Comparison of ENCODE assay signal across 19 cellular contexts in genomic region chr6:24501374-24501773, GRCh38. TPM values are rescaled to one million over a fixed set of nuclear protein-coding genes. Genes with fewer than 3 reads are reported as not detected.
"Had no signal": no experiment of that assay in that cellular context is flagged by ENCODE, and none has a peak within 500 bp of the region (broad histone marks: within the 10 kb centered on the region; RNA-seq: fewer than 3 reads in every experiment).

No MANE protein-coding gene starts in this region.

- H3K27me3 Mint-ChIP-seq: activated CD4-positive, alpha-beta T cell treated with anti-CD3 and anti-CD28 coated beads, Interleukin-2, amount 10 ng/mL, durations not matched to agents 24 days and 14 days; activated naive CD4-positive, alpha-beta T cell treated with anti-CD3 and anti-CD28 coated beads, Interleukin-2, amount 10 ng/mL, durations not matched to agents 7 days and 5 days; IgD-negative memory B cell had no signal

- H3K4me3 Mint-ChIP-seq: activated CD4-positive, alpha-beta T cell treated with anti-CD3 and anti-CD28 coated beads, Interleukin-2, amount 10 ng/mL, durations not matched to agents 24 days and 14 days; activated naive CD4-positive, alpha-beta T cell treated with anti-CD3 and anti-CD28 coated beads, Interleukin-2, amount 10 ng/mL, durations not matched to agents 7 days and 5 days; IgD-negative memory B cell; T-helper 1 cell treated with Interleukin-12 subunit alpha and Interleukin-12 subunit beta and Interleukin-4 antibody, amounts not matched to agents 30 μg/mL and 1 μg/mL, for 36 hours had no signal

- H2AFZ ChIP-seq: PC-9 had no signal

- H3K4me2 ChIP-seq: PC-9 had no signal

- H3K4me1 Mint-ChIP-seq: activated naive CD4-positive, alpha-beta T cell treated with anti-CD3 and anti-CD28 coated beads, Interleukin-2, amount 10 ng/mL, durations not matched to agents 7 days and 5 days had no signal

- DNase-seq: activated CD4-positive, alpha-beta T cell treated with anti-CD3 and anti-CD28 coated beads, Interleukin-2, amount 10 ng/mL, durations not matched to agents 24 days and 14 days; activated CD4-positive, alpha-beta T cell treated with anti-CD3 and anti-CD28 coated beads, Interleukin-2, amount 50 U/mL, for 48 hours; activated effector memory CD4-positive, alpha-beta T cell treated with anti-CD3 and anti-CD28 coated beads, Interleukin-2, amount 50 U/mL, for 16 hours; activated naive CD4-positive, alpha-beta T cell treated with anti-CD3 and anti-CD28 coated beads, Interleukin-2, amount 10 ng/mL, durations not matched to agents 7 days and 5 days; activated T-cell treated with anti-CD3 and anti-CD28 coated beads for 4 hours; cerebellar nuclear complex; KG1; NCI-H1048; NCI-H146; NCI-H187 treated with DMSO at 0.1 percent for 48 hours; NCI-H2081 treated with DMSO at 0.1 percent for 48 hours; NCI-H446; NCI-H524; PC-9; SHP77 treated with DMSO at 0.1 percent for 48 hours had no signal

- ATAC-seq: activated CD4-positive, CD25-positive, alpha-beta regulatory T cell treated with anti-CD3 and anti-CD28 coated beads, Interleukin-2, amount 50 U/mL, for 24 hours had no signal

- H3K27ac ChIP-seq: PC-9 had no signal

- H3K4me3 ChIP-seq: PC-9 had no signal

- H3K27ac Mint-ChIP-seq: activated CD4-positive, alpha-beta T cell treated with anti-CD3 and anti-CD28 coated beads, Interleukin-2, amount 10 ng/mL, durations not matched to agents 24 days and 14 days; activated naive CD4-positive, alpha-beta T cell treated with anti-CD3 and anti-CD28 coated beads, Interleukin-2, amount 10 ng/mL, durations not matched to agents 7 days and 5 days; T-helper 1 cell treated with Interleukin-12 subunit alpha and Interleukin-12 subunit beta and Interleukin-4 antibody, amounts not matched to agents 30 μg/mL and 1 μg/mL, for 36 hours had no signal

RNA-seq across cellular contexts. Expression of gene GPLD1, which starts 12.0 kb away (rescaled TPM):
- total RNA-seq: LHCN-M2 had no signal
